1 cellular context compared by ENCODE assay signal in genomic region chr1:177732178-177732577, GRCh38.
TF ChIP-seq lines count a peak whose summit lies in the region.

No MANE protein-coding gene starts in this region.

TF ChIP-seq in H1, 55 proteins besides CTCF, POLR2A, EP300 and RAD21:
- no peak for TF ChIP-seq ATF2 (IDR thresholded peaks at IDR 0.05; ENCODE audit: low read length)
TF ChIP-seq in H1: peak in this region for 0.
